ENCODE assay signal across 10 cellular contexts in genomic region chr2:43135583-43135982, GRCh38.
DNase-seq lines count a peak whose midpoint lies in the region; ATAC-seq and TF ChIP-seq lines count a peak whose summit lies in the region.
"Had no signal": no experiment of that assay in that cellular context is flagged by ENCODE, and none has a peak within 500 bp of the region (broad histone marks: within the 10 kb centered on the region; RNA-seq: fewer than 3 reads in every experiment).

No MANE protein-coding gene starts in this region.

- no peak overlapping the region for H4K12ac ChIP-seq in trophoblast cell (ENCODE audit: low read depth, low read length)

- peaks cover 54% of the 10 kb centered on the region for H3K4me1 Mint-ChIP-seq in endothelial cell (ENCODE audit: unreplicated experiment)

- no peaks in the 10 kb centered on the region for H3K36me3 ChIP-seq in trophoblast cell (ENCODE audit: control insufficient read depth in 1 of 2, insufficient read depth in 2 of 2, low read length in 2 of 2)
- H3K36me3 ChIP-seq: HAP-1 had no signal

- H2AK5ac ChIP-seq in trophoblast cell (ENCODE audit: low read length): peak overlapping the region; percentile 21

- H3K9me3 ChIP-seq in trophoblast cell (ENCODE audit: insufficient read depth, low read depth, low read length): no peaks in the 10 kb centered on the region
- H3K9me3 ChIP-seq: HAP-1 had no signal

- H3K18ac ChIP-seq in trophoblast cell (ENCODE audit: low read length): no peak overlapping the region

- no peaks in the 10 kb centered on the region for H3K9me3 Mint-ChIP-seq in endothelial cell (ENCODE audit: unreplicated experiment)

- no peak overlapping the region for H3K4me2 ChIP-seq in trophoblast cell (ENCODE audit: low read length)

- no peak overlapping the region for H2BK5ac ChIP-seq in trophoblast cell (ENCODE audit: low read depth, low read length, poor library complexity)

- peaks cover 18% of the 10 kb centered on the region for H3K79me1 ChIP-seq in trophoblast cell (ENCODE audit: low read length)

- H4K8ac ChIP-seq in trophoblast cell (ENCODE audit: low read depth, low read length): no peak overlapping the region

- H3K4me1 ChIP-seq in trophoblast cell (ENCODE audit: control insufficient read depth in 1 of 2, insufficient read depth in 2 of 2, low read length in 2 of 2): peaks cover 21 to 25% of the 10 kb centered on the region in 2 experiments
- H3K4me1 ChIP-seq: HAP-1 had no signal

- DNase-seq in SIG-M5 treated with dmso at 0.1 percent for 504 hours (lab: John Stamatoyannopoulos, UW; ENCODE audit: unreplicated experiment) (peak; percentile 39), SIG-M5 (lab: John Stamatoyannopoulos, UW) (no peak), RWPE1 (ENCODE audit: low spot score) (no peak), endothelial cell (ENCODE audit: low spot score) (no peak), trophoblast cell (no peak), germinal center (ENCODE audit: low spot score) (no peak), islet precursor cell (no peak)

- H3K14ac ChIP-seq in trophoblast cell (ENCODE audit: low read length): peak overlapping the region; percentile 52

- H3K4ac ChIP-seq in trophoblast cell (ENCODE audit: low read depth, low read length): no peak overlapping the region

- no peaks in the 10 kb centered on the region for H3K27me3 ChIP-seq in trophoblast cell (ENCODE audit: insufficient read depth, low read length)

- H3K9ac ChIP-seq in trophoblast cell (ENCODE audit: low read length): no peak overlapping the region

- no peaks in the 10 kb centered on the region for H3K79me2 ChIP-seq in trophoblast cell (ENCODE audit: control insufficient read depth, insufficient read depth, low read length, poor library complexity)

- peaks cover 4% of the 10 kb centered on the region for H3K36me3 Mint-ChIP-seq in endothelial cell (ENCODE audit: low read depth, unreplicated experiment)

- peak overlapping the region; percentile 55 for H2BK12ac ChIP-seq in trophoblast cell (ENCODE audit: low read length)

- peak overlapping the region; percentile 83 for H3K27ac Mint-ChIP-seq in endothelial cell (ENCODE audit: unreplicated experiment)

- peak overlapping the region; percentile 46 for H4K91ac ChIP-seq in trophoblast cell (ENCODE audit: low read depth, low read length)

- CTCF ChIA-PET in RWPE1 (lab: Yijun Ruan, JAX): interaction anchor here (0.6 kb wide), 1 partner anchor 93 kb away, joined by 4 read pairs; no protein-coding TSS in a partner anchor

- no peak overlapping the region for H2AFZ ChIP-seq in trophoblast cell (ENCODE audit: insufficient read depth, low read length, poor library complexity)

- peaks cover 11% of the 10 kb centered on the region for H3K27me3 Mint-ChIP-seq in endothelial cell (ENCODE audit: unreplicated experiment)

- H3K4me3 ChIP-seq in trophoblast cell (ENCODE audit: low read depth, low read length): no peak overlapping the region
- H3K4me3 ChIP-seq: HAP-1 had no signal

- H2BK120ac ChIP-seq in trophoblast cell (ENCODE audit: insufficient read depth, low read length, poor library complexity): peak overlapping the region; percentile 41

- no peak for ATAC-seq in GM18511 (IDR thresholded peaks at IDR 0.05; ENCODE audit: unreplicated experiment)

- WGBS in trophoblast cell (ENCODE audit: extremely low coverage, insufficient coverage, insufficient read length): no CpG with 5 or more reads among the region's 6 CpGs

- no peak overlapping the region for H3K23ac ChIP-seq in trophoblast cell (ENCODE audit: low read length)

- TF ChIP-seq CTCF in RWPE1 (conservative IDR thresholded peaks at IDR 0.05; ENCODE audit: low read depth) (no peak), endothelial cell (IDR thresholded peaks at IDR 0.05; ENCODE audit: unreplicated experiment) (no peak)

- H3K4me3 Mint-ChIP-seq in endothelial cell (ENCODE audit: unreplicated experiment): peak overlapping the region; percentile 59

- POLR2A ChIA-PET in RWPE1 (lab: Yijun Ruan, JAX; ENCODE audit: low non-redundant PET): no interaction called here

- H3K27ac ChIP-seq in RWPE1 (peak overlapping the region; percentile 60), trophoblast cell (ENCODE audit: low read depth, low read length) (no peak overlapping the region)
- H3K27ac ChIP-seq: 22Rv1 had no signal
